In the genomic region with DNA sequence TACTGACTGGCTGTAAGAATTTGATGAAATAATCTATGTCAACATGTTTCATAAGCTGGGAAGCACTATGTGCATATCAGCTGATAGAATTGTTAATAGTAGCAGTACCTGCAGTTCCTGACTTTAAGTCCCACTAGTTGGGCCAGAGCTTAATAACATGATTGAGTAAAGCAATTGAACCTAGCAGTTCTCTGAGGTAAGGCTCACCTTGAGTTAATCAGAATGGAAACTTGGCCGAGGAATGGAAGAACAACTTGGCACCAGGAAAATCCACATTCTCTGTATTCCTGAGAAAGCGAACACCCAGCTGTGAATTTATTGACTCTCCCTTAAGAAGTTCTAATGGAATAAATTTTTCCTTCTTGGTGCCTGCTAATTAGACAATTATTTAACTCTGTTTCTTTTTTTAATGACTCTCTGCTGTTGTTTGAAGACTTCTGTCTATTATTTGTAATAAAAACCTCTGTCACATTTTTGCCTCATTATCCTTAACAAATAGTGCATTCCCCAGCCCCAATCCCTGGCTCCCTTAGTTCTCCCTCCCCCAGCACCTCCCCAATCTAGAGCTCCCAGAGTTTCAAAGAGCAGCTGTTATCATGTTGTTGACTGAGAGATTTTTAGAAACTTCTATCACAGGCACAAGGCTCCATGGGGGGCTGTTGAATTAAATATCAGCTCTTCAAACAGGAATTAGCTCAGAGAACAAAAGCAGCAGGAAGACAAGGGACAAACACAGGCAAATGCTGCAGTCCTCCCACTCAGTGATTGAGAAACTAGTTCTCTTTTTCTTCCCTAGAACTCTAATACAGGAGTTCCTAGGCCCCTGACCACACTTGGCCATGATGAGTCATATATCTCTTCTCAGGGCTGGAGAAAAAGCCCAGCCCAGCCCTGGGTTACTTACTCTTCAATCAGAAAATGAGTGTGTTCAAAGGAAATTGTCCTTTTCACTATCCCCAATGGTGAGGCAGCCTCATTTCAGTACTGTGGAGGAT, we compare ENCODE assay signal across 8 cellular contexts.
A peak's percentile ranks its signal among the peaks of the same experiment; 100 is the strongest.
DNase-seq lines count a peak whose midpoint lies in the region; ATAC-seq lines count a peak whose summit lies in the region.

No MANE protein-coding gene starts in this region.

- no peak overlapping the region for H3K4me3 ChIP-seq in H7 (ENCODE audit: insufficient read depth, low read depth, low read length)

- peak; percentile 4 for DNase-seq in H7
- peak; percentile 98 for DNase-seq in Kasumi-1 (lab: John Stamatoyannopoulos, UW)
- peak; percentile 64 for DNase-seq in islet precursor cell
- DNase-seq in DMS114 treated with DMSO at 0.1 percent for 48 hours (lab: John Stamatoyannopoulos, UW; ENCODE audit: unreplicated experiment): no peak
- DNase-seq in cerebellum (ENCODE audit: low spot score): no peak
- DNase-seq in ACHN: no peak
- DNase-seq in activated gamma-delta T cell (lab: John Stamatoyannopoulos, UW): no peak

- in situ Hi-C loops in ACHN (cut with HindIII; ENCODE audit: low pct_ligation_motif_present, low pct_unique_long_range_greater_than_20kb, low sequenced_read_pairs): no loop called here

- ATAC-seq in GM18519 (IDR thresholded peaks at IDR 0.05; ENCODE audit: low FRiP score, unreplicated experiment): peak; percentile 98

- H3K27me3 ChIP-seq in H7 (ENCODE audit: control insufficient read depth, insufficient read depth, low read length): no peaks in the 10 kb centered on the region

- no peaks in the 10 kb centered on the region for H3K36me3 ChIP-seq in H7 (replicated peaks; ENCODE audit: control insufficient read depth, insufficient read depth, low read length)

Comparison
In these comparisons a context has a peak if more than half of its experiments do, and no peak if none do; other contexts are left out.
1. DNase-seq: peak in H7 (single experiment), Kasumi-1 (2 of 2) and islet precursor cell (single experiment); none in DMS114 treated with DMSO at 0.1 percent for 48 hours (single experiment), cerebellum (single experiment), ACHN (single experiment) and activated gamma-delta T cell (single experiment).